ENCODE assay signal across 1 cellular context in the genomic region with DNA sequence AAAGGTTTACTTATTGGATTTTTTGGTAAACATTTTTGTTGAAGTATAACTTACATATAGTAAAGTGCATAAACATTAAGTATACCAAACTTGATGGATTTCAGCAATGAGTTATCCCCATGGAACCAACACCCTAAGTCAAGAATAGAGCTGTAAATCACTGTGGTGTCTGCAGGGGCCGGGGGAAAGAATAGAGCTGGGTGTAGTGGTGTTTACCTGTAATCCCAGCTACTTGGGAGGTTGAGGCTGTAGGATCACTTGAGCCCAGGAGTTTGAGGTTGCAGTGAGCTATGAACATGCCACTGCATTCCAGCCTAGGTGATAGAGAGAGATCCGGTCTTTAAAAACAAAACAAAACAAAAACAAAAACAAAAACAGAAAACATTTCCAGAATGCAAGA.
TF ChIP-seq lines count a peak whose summit lies in the region.

No MANE protein-coding gene starts in this region.

TF ChIP-seq in WTC11, 78 proteins besides CTCF, POLR2A, EP300 and RAD21 (continued from another document):
- TF ChIP-seq, protein P1, sequence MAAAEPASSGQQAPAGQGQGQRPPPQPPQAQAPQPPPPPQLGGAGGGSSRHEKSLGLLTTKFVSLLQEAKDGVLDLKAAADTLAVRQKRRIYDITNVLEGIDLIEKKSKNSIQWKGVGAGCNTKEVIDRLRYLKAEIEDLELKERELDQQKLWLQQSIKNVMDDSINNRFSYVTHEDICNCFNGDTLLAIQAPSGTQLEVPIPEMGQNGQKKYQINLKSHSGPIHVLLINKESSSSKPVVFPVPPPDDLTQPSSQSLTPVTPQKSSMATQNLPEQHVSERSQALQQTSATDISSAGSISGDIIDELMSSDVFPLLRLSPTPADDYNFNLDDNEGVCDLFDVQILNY (CRISPR knock-in tag; IDR thresholded peaks at IDR 0.05) = no peak
- TF ChIP-seq MXD4 (CRISPR knock-in tag; IDR thresholded peaks at IDR 0.05; ENCODE audit: borderline replicate concordance) (no peak), RORB (CRISPR knock-in tag; IDR thresholded peaks at IDR 0.05) (no peak), FOXK1 (CRISPR knock-in tag; IDR thresholded peaks at IDR 0.05) (no peak), TEAD1 (CRISPR knock-in tag; IDR thresholded peaks at IDR 0.05) (no peak), CREM (CRISPR knock-in tag; IDR thresholded peaks at IDR 0.05) (no peak), ZNF416 (CRISPR knock-in tag; IDR thresholded peaks at IDR 0.05) (no peak), FOXJ3 (CRISPR knock-in tag; IDR thresholded peaks at IDR 0.05; ENCODE audit: borderline replicate concordance) (no peak), TCF7 (CRISPR knock-in tag; IDR thresholded peaks at IDR 0.05; ENCODE audit: low read depth) (no peak), OVOL2 (CRISPR knock-in tag; IDR thresholded peaks at IDR 0.05; ENCODE audit: borderline replicate concordance) (no peak), KAT7 (CRISPR knock-in tag; IDR thresholded peaks at IDR 0.05; ENCODE audit: borderline replicate concordance) (no peak), ZNF512 (CRISPR knock-in tag; IDR thresholded peaks at IDR 0.05; ENCODE audit: borderline replicate concordance) (no peak), ZNF219 (CRISPR knock-in tag; IDR thresholded peaks at IDR 0.05; ENCODE audit: borderline replicate concordance) (no peak)
- TF ChIP-seq, protein P2, sequence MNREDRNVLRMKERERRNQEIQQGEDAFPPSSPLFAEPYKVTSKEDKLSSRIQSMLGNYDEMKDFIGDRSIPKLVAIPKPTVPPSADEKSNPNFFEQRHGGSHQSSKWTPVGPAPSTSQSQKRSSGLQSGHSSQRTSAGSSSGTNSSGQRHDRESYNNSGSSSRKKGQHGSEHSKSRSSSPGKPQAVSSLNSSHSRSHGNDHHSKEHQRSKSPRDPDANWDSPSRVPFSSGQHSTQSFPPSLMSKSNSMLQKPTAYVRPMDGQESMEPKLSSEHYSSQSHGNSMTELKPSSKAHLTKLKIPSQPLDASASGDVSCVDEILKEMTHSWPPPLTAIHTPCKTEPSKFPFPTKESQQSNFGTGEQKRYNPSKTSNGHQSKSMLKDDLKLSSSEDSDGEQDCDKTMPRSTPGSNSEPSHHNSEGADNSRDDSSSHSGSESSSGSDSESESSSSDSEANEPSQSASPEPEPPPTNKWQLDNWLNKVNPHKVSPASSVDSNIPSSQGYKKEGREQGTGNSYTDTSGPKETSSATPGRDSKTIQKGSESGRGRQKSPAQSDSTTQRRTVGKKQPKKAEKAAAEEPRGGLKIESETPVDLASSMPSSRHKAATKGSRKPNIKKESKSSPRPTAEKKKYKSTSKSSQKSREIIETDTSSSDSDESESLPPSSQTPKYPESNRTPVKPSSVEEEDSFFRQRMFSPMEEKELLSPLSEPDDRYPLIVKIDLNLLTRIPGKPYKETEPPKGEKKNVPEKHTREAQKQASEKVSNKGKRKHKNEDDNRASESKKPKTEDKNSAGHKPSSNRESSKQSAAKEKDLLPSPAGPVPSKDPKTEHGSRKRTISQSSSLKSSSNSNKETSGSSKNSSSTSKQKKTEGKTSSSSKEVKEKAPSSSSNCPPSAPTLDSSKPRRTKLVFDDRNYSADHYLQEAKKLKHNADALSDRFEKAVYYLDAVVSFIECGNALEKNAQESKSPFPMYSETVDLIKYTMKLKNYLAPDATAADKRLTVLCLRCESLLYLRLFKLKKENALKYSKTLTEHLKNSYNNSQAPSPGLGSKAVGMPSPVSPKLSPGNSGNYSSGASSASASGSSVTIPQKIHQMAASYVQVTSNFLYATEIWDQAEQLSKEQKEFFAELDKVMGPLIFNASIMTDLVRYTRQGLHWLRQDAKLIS (CRISPR knock-in tag; IDR thresholded peaks at IDR 0.05; ENCODE audit: borderline replicate concordance) = no peak
TF ChIP-seq in WTC11: peak in this region for 0.
